ENCODE assay signal across 24 cellular contexts in the genomic region with DNA sequence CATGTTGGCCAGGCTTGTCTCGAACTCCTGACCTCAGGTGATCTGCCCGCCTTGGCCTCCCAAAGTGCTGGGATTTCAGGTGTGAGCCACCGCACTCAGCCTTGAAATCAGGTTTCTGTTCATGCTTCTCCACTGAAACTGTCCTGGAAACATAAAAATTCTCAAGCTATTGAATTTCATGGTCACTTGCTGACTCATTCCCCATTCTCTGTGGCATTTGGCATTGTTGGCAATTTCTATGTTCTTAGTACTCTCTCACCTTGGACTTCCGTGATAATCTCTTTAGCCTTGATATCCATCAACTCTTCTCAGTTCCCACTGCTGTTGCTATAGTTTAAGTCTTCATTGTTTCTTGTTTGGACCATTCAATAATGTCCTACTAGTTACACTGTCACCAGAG. TPM values are rescaled to one million over a fixed set of nuclear protein-coding genes. Genes with fewer than 3 reads are reported as not detected.
A peak's percentile ranks its signal among the peaks of the same experiment; 100 is the strongest.
DNase-seq lines count a peak whose midpoint lies in the region; ATAC-seq and TF ChIP-seq lines count a peak whose summit lies in the region.
"Had no signal": no experiment of that assay in that cellular context is flagged by ENCODE, and none has a peak within 500 bp of the region (broad histone marks: within the 10 kb centered on the region; RNA-seq: fewer than 3 reads in every experiment).

No MANE protein-coding gene starts in this region.

- H3K4me3 ChIP-seq in mammary epithelial cell (replicated peaks in 1 of 3; ENCODE audit: insufficient read depth in 1 of 3, low read depth in 2 of 3, low read length in 3 of 3) = no peak overlapping the region
- H3K4me3 ChIP-seq: BLaER1, MG63 had no signal

- in situ Hi-C loops in mammary epithelial cell (cut with MboI; ENCODE audit: low sequenced_read_pairs in 2 of 2) = no loop called here

- H3K36me3 ChIP-seq in mammary epithelial cell (ENCODE audit: insufficient read depth, low read length) = no peaks in the 10 kb centered on the region
- H3K36me3 ChIP-seq: BLaER1, MG63 had no signal

- H3K9ac ChIP-seq in mammary epithelial cell (ENCODE audit: insufficient read depth, low read length) = no peak overlapping the region
- H3K9ac ChIP-seq: BLaER1 had no signal

- intact Hi-C loops in mammary epithelial cell (cut with micrococcal nuclease) = no loop called here

- no peaks in the 10 kb centered on the region for H3K79me2 ChIP-seq in mammary epithelial cell (ENCODE audit: insufficient read depth, low read length)

- H3K27ac ChIP-seq in mammary epithelial cell (ENCODE audit: insufficient read depth, low read depth, low read length) = no peak overlapping the region
- H3K27ac ChIP-seq: BLaER1 had no signal

- H2AFZ ChIP-seq in mammary epithelial cell (ENCODE audit: low read depth, low read length) = no peak overlapping the region

- no peaks in the 10 kb centered on the region for H3K27me3 ChIP-seq in mammary epithelial cell (ENCODE audit: insufficient read depth, low read length)
- H3K27me3 ChIP-seq: BLaER1 had no signal

- no TSS peak for BruUV-seq in mammary epithelial cell (replicated peaks; lab: Mats Ljungman, UMichigan)

- CTCF ChIA-PET in mammary epithelial cell (lab: Charles Lee; ENCODE audit: low non-redundant PET) = no interaction called here

- no peak for TF ChIP-seq CTCF in mammary epithelial cell (conservative IDR thresholded peaks at IDR 0.05 in 1 of 2, IDR thresholded peaks at IDR 0.05 in 1 of 2; ENCODE audit: extremely low read depth in 1 of 2, insufficient read depth in 1 of 2, low read depth in 1 of 2, low read length in 2 of 2)

- no peaks in the 10 kb centered on the region for H3K9me3 ChIP-seq in mammary epithelial cell (replicated peaks; ENCODE audit: insufficient read depth, low read length)
- H3K9me3 ChIP-seq: BLaER1, Caco-2 had no signal

- 72% methylated on average over 4 of the region's 4 CpGs for WGBS in mammary epithelial cell (ENCODE audit: low coverage, missing lambda C conversion rate)

- no peaks in the 10 kb centered on the region for H4K20me1 ChIP-seq in mammary epithelial cell (ENCODE audit: insufficient read depth, low read length)
- H4K20me1 ChIP-seq: BLaER1 had no signal

- DNase-seq in Daoy (ENCODE audit: low read depth) (peak; percentile 4), LHCN-M2 (ENCODE audit: low read depth) (peak; percentile 34), mammary epithelial cell (peak; percentile 11), SW 1271 (lab: John Stamatoyannopoulos, UW) (no peak), NCI-H345 (lab: John Stamatoyannopoulos, UW) (no peak)
- DNase-seq: ACHN; Caco-2; CD4-positive, alpha-beta T cell; DMS153; EL; GF-D8; HFFc6; MG63; NCI-H1417 treated with DMSO at 0.1 percent for 48 hours; NCI-H187 treated with DMSO at 0.1 percent for 48 hours; NCI-H510A; NCI-H748 treated with DMSO at 0.1 percent for 48 hours; T-helper 1 cell had no signal

- dilution Hi-C loops in mammary epithelial cell (cut with HindIII; ENCODE audit: low sequenced_read_pairs) = no loop called here

- ATAC-seq in HG03378 (IDR thresholded peaks at IDR 0.05; ENCODE audit: unreplicated experiment) (no peak), GM21723 (IDR thresholded peaks at IDR 0.05; ENCODE audit: unreplicated experiment) (no peak)
- ATAC-seq: Panc1, SK-N-SH treated with all-trans-retinoic acid at 6 μM for 48 hours had no signal

- H3K4me2 ChIP-seq in mammary epithelial cell (ENCODE audit: insufficient read depth, low read depth, low read length) = no peak overlapping the region
- H3K4me2 ChIP-seq: BLaER1 had no signal

- no peaks in the 10 kb centered on the region for H3K4me1 ChIP-seq in mammary epithelial cell (ENCODE audit: insufficient read depth, low read length)
- H3K4me1 ChIP-seq: BLaER1, Caco-2 had no signal

RNA-seq across cellular contexts. Expression of a gene that starts 6.2 kb away (rescaled TPM):
- not detected in 2 replicates for total RNA-seq in Daoy (2014; rRNA removed; shearing (Covaris generic))
- total RNA-seq in LHCN-M2 (2014; rRNA removed) = not detected in 2 replicates
- polyA plus RNA-seq in LHCN-M2 (2012) = 0.07 TPM
- not detected for total RNA-seq in mammary epithelial cell
- not detected for polyA plus RNA-seq in mammary epithelial cell
- not detected for polyA minus RNA-seq in mammary epithelial cell
- total RNA-seq: Caco-2; CD4-positive, alpha-beta T cell had no signal
- polyA plus RNA-seq: IgD-negative memory B cell had no signal

RNA-seq across cellular contexts. Expression of a gene that starts 11.1 kb away (rescaled TPM):
- 0.51 and 0.86 TPM in 2 replicates for total RNA-seq in Daoy (2014; rRNA removed; shearing (Covaris generic))
- 0.45 and 1.1 TPM in 2 replicates for total RNA-seq in LHCN-M2 (2014; rRNA removed)
- polyA plus RNA-seq in LHCN-M2 (2012) = 1.3 TPM
- 1 to 10 TPM; 1.4 to 3.2 TPM for total RNA-seq in mammary epithelial cell
- 0.32 TPM for polyA plus RNA-seq in mammary epithelial cell
- polyA minus RNA-seq in mammary epithelial cell = not detected
- total RNA-seq: CD4-positive, alpha-beta T cell had no signal

Comparison
In these comparisons a context has a peak if more than half of its experiments do, and no peak if none do; other contexts are left out.
1. DNase-seq: peak in Daoy (single experiment), LHCN-M2 (single experiment) and mammary epithelial cell (single experiment); none in SW 1271 (0 of 2) and NCI-H345 (single experiment).